Comparison of ENCODE assay signal across 1 cellular context in the genomic region with DNA sequence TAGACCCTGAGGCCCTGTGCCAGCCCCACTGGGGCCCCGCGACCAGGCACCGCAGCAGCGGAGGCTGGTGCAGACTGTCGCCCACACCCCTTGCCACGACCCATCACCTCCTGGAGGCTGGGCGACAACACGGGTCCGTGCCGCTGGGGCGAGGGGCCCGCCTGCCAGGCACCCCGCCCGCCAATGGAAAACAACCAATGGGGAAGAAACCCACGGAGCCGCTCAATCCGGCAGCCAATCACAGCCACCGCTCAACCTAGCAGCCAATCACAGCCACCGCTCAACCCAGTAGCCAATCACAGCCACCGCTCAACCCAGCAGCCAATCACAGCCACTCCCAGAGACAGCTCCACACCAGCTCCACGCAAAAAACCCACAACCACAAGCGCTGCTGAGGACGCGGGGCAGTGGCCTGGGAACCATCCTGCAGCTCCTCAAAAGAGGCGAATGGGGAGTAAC.
TF ChIP-seq lines count a peak whose summit lies in the region.

No MANE protein-coding gene starts in this region.

TF ChIP-seq in H1, 55 proteins besides CTCF, POLR2A, EP300 and RAD21:
- TF ChIP-seq SP1 (IDR thresholded peaks at IDR 0.05; ENCODE audit: low read depth, low read length): peak; percentile 97
- peak; percentile 89 for TF ChIP-seq CHD2 (IDR thresholded peaks at IDR 0.05; ENCODE audit: low read length)
- TF ChIP-seq SP2 (IDR thresholded peaks at IDR 0.05; ENCODE audit: low read length): peak; percentile 28
- TF ChIP-seq SUZ12 (IDR thresholded peaks at IDR 0.05; ENCODE audit: low read length): no peak
- TF ChIP-seq, protein P1, sequence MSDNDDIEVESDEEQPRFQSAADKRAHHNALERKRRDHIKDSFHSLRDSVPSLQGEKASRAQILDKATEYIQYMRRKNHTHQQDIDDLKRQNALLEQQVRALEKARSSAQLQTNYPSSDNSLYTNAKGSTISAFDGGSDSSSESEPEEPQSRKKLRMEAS (IDR thresholded peaks at IDR 0.05): 0 out of 2 replicates have a peak, but pooled peaks have one; percentile 8
- TF ChIP-seq, protein P2, sequence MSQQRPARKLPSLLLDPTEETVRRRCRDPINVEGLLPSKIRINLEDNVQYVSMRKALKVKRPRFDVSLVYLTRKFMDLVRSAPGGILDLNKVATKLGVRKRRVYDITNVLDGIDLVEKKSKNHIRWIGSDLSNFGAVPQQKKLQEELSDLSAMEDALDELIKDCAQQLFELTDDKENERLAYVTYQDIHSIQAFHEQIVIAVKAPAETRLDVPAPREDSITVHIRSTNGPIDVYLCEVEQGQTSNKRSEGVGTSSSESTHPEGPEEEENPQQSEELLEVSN (IDR thresholded peaks at IDR 0.05): peak; percentile 62
- TF ChIP-seq TAF1 (IDR thresholded peaks at IDR 0.05; ENCODE audit: low read depth, low read length): no peak
- TF ChIP-seq KDM5A (IDR thresholded peaks at IDR 0.05; ENCODE audit: low read length): no peak
- TF ChIP-seq ASH2L (IDR thresholded peaks at IDR 0.05; ENCODE audit: low read length): no peak
